In the genomic region with DNA sequence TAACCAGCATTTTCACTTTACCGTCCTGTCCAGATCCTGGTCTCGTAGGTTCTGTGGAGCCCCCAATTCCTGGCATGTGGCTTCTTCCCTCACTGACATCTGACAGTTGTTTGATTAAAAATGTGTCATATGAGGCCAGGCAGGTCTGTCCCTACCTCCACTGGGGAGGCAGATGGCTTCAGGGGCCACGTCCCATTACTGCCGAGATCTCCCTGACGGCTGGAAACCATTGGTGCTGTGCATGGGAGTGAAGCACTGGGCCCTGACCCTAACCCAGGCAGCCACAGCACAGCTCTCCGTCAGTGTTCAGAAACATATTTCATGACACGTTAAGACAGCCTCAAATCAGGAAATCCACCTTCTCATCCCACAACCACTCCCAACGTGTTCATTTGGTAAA, we compare ENCODE assay signal across 1 cellular context.
TF ChIP-seq lines count a peak whose summit lies in the region.

No MANE protein-coding gene starts in this region.

TF ChIP-seq in IMR-90, 13 proteins besides CTCF, POLR2A, EP300 and RAD21 (continued from another document):
- TF ChIP-seq, protein P1, sequence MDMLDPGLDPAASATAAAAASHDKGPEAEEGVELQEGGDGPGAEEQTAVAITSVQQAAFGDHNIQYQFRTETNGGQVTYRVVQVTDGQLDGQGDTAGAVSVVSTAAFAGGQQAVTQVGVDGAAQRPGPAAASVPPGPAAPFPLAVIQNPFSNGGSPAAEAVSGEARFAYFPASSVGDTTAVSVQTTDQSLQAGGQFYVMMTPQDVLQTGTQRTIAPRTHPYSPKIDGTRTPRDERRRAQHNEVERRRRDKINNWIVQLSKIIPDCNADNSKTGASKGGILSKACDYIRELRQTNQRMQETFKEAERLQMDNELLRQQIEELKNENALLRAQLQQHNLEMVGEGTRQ (IDR thresholded peaks at IDR 0.05; ENCODE audit: low read depth, low read length): no peak
- TF ChIP-seq, protein P2, sequence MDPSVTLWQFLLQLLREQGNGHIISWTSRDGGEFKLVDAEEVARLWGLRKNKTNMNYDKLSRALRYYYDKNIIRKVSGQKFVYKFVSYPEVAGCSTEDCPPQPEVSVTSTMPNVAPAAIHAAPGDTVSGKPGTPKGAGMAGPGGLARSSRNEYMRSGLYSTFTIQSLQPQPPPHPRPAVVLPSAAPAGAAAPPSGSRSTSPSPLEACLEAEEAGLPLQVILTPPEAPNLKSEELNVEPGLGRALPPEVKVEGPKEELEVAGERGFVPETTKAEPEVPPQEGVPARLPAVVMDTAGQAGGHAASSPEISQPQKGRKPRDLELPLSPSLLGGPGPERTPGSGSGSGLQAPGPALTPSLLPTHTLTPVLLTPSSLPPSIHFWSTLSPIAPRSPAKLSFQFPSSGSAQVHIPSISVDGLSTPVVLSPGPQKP (IDR thresholded peaks at IDR 0.05; ENCODE audit: borderline replicate concordance, low read depth, low read length): no peak
- TF ChIP-seq FOS (IDR thresholded peaks at IDR 0.05; ENCODE audit: low read depth, low read length): no peak
- TF ChIP-seq MXI1 (IDR thresholded peaks at IDR 0.05; ENCODE audit: borderline replicate concordance, low read depth, low read length): no peak
- no peak for TF ChIP-seq SMC3 (IDR thresholded peaks at IDR 0.05; ENCODE audit: low read depth, low read length)
- no peak for TF ChIP-seq MAFK (IDR thresholded peaks at IDR 0.05; ENCODE audit: low read depth, low read length)
- TF ChIP-seq CEBPB (IDR thresholded peaks at IDR 0.05; ENCODE audit: low read depth, low read length): no peak
- TF ChIP-seq RFX5 (IDR thresholded peaks at IDR 0.05; ENCODE audit: low read depth, low read length): no peak
- no peak for TF ChIP-seq CHD1 (IDR thresholded peaks at IDR 0.05; ENCODE audit: low read depth, low read length)
- no peak for TF ChIP-seq RCOR1 (IDR thresholded peaks at IDR 0.05; ENCODE audit: insufficient replicate concordance, low read length)
TF ChIP-seq in IMR-90: peak in this region for 0.
